Comparison of ENCODE assay signal across 19 cellular contexts in the genomic region with DNA sequence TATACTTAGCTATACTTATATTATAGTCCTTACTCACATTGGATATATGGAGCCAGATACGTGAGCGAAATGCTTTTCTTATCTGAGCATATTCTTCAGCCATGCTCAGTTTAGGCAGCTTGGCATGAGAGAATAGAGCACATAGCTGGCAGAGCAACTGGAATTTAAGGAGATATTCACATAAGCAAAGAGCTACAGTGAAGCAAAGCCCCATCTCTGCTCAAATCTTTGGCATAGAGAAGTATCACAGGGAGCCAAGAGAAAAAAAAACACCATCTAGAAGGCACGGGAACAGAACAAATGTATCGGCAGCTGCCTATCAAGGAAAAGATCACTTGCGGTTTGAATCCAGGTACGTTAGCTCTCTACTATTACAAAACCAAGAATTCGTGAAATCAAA.
A peak's percentile ranks its signal among the peaks of the same experiment; 100 is the strongest.
DNase-seq lines count a peak whose midpoint lies in the region; ATAC-seq and TF ChIP-seq lines count a peak whose summit lies in the region.
"Had no signal": no experiment of that assay in that cellular context is flagged by ENCODE, and none has a peak within 500 bp of the region (broad histone marks: within the 10 kb centered on the region; RNA-seq: fewer than 3 reads in every experiment).

No MANE protein-coding gene starts in this region.

- no peak for ATAC-seq in GM23338
- no peak for ATAC-seq in HG02588 (IDR thresholded peaks at IDR 0.05; ENCODE audit: unreplicated experiment)
- ATAC-seq: CD8-positive, alpha-beta T cell; GM12878 had no signal

- no peaks in the 10 kb centered on the region for H4K20me1 ChIP-seq in GM23338 (replicated peaks; ENCODE audit: insufficient read depth)
- H4K20me1 ChIP-seq: BLaER1 had no signal

- H3K36me3 Mint-ChIP-seq in GM23338 (ENCODE audit: low read depth), result no peaks in the 10 kb centered on the region
- H3K36me3 Mint-ChIP-seq: CD4-positive, CD25-positive, alpha-beta regulatory T cell; CD8-positive, alpha-beta T cell had no signal

- CTCF ChIA-PET in GM10248 (lab: Yijun Ruan, JAX), result interaction anchor here (0.6 to 1.8 kb wide), 2 partner anchors 15 to 705 kb away, joined by 3 to 4 read pairs; no protein-coding TSS in a partner anchor

- H3K27ac ChIP-seq in GM23338 (ENCODE audit: low read depth), result no peak overlapping the region
- H3K27ac ChIP-seq in skeletal muscle tissue (ENCODE audit: low read depth, low read length), result no peak overlapping the region
- H3K27ac ChIP-seq: 22Rv1, BLaER1, C4-2B had no signal

- no peaks in the 10 kb centered on the region for H3F3A ChIP-seq in GM23338 (replicated peaks; ENCODE audit: low read depth)

- DNase-seq in DMS 273 (lab: John Stamatoyannopoulos, UW; ENCODE audit: unreplicated experiment) (peak; percentile 55), GM23338 (ENCODE audit: low spot score) (no peak), inferior parietal cortex (ENCODE audit: extremely low spot score) (peak; percentile 2), erythroblast (lab: John Stamatoyannopoulos, UW) (no peak), GM10248 (ENCODE audit: extremely low spot score) (no peak)
- DNase-seq: Caco-2; CD4-positive, CD25-positive, alpha-beta regulatory T cell; CD8-positive, alpha-beta T cell; DMS53; DMS79 treated with DMSO at 0.1 percent for 48 hours; GOT3 had no signal

- H3K9me3 Mint-ChIP-seq in GM23338, result no peaks in the 10 kb centered on the region

- no peaks in the 10 kb centered on the region for H3K27me3 Mint-ChIP-seq in GM23338 (ENCODE audit: insufficient read depth, low read depth, poor library complexity)
- H3K27me3 Mint-ChIP-seq: B cell; CD4-positive, CD25-positive, alpha-beta regulatory T cell had no signal

- H3K79me2 ChIP-seq in GM23338 (replicated peaks; ENCODE audit: insufficient read depth), result no peaks in the 10 kb centered on the region

- H3K4me1 ChIP-seq in GM23338 (ENCODE audit: insufficient read depth) (no peaks in the 10 kb centered on the region), skeletal muscle tissue (ENCODE audit: control insufficient read depth in 3 of 3, insufficient read depth in 3 of 3, low read length in 3 of 3) (peaks cover 0 to 18% (median 3%) of the 10 kb centered on the region in 3 donors)
- H3K4me1 ChIP-seq: Caco-2, HAP-1 had no signal

- 0 out of 2 replicates have a peak overlapping the region, but pooled peaks have one; percentile 9 for H2AFZ ChIP-seq in GM23338

- no peaks in the 10 kb centered on the region for H3K27me3 ChIP-seq in GM23338 (ENCODE audit: insufficient read depth)
- H3K27me3 ChIP-seq in skeletal muscle tissue (ENCODE audit: control insufficient read depth in 3 of 3, insufficient read depth in 3 of 3, low read length in 3 of 3), result no peaks in the 10 kb centered on the region
- H3K27me3 ChIP-seq: BLaER1 had no signal

- no peak for TF ChIP-seq POLR2A in erythroblast (IDR thresholded peaks at IDR 0.05; ENCODE audit: low read length)

- H3K4me2 ChIP-seq in GM23338, result no peak overlapping the region
- H3K4me2 ChIP-seq: BLaER1 had no signal

- H3K9me3 ChIP-seq in skeletal muscle tissue (ENCODE audit: control insufficient read depth in 3 of 3, low read length in 3 of 3), result no peaks in the 10 kb centered on the region
- H3K9me3 ChIP-seq: BLaER1, Caco-2, HAP-1 had no signal

- H3K36me3 ChIP-seq in GM23338 (ENCODE audit: insufficient read depth), result no peaks in the 10 kb centered on the region
- H3K36me3 ChIP-seq in skeletal muscle tissue (ENCODE audit: control insufficient read depth in 3 of 3, insufficient read depth in 3 of 3, low read length in 3 of 3), result no peaks in the 10 kb centered on the region
- H3K36me3 ChIP-seq: BLaER1, HAP-1 had no signal

- peak overlapping the region in 1 of 3 donors; percentile 19 for H3K9ac ChIP-seq in skeletal muscle tissue (ENCODE audit: low read depth in 1 of 3, low read length in 3 of 3)
- H3K9ac ChIP-seq: BLaER1 had no signal

- H3K9me2 ChIP-seq in GM23338 (ENCODE audit: insufficient read depth), result no peaks in the 10 kb centered on the region; the same call in 1 of the 2 replicates

- no peaks in the 10 kb centered on the region for H3K4me1 Mint-ChIP-seq in GM23338
- H3K4me1 Mint-ChIP-seq: B cell; CD4-positive, CD25-positive, alpha-beta regulatory T cell had no signal

- no peak overlapping the region for H3K4me3 ChIP-seq in GM23338
- peak overlapping the region in 2 of 3 donors; percentile 14 to 34 for H3K4me3 ChIP-seq in skeletal muscle tissue (ENCODE audit: low read length in 3 of 3)
- H3K4me3 ChIP-seq: BLaER1, GM12878, HAP-1 had no signal

- no peak overlapping the region for H3K27ac Mint-ChIP-seq in GM23338
- H3K27ac Mint-ChIP-seq: B cell; CD4-positive, CD25-positive, alpha-beta regulatory T cell; CD8-positive, alpha-beta T cell had no signal

- no peak overlapping the region for H3K4me3 Mint-ChIP-seq in GM23338
- H3K4me3 Mint-ChIP-seq: B cell; CD4-positive, CD25-positive, alpha-beta regulatory T cell; CD8-positive, alpha-beta T cell had no signal

- TF ChIP-seq CTCF in GM23338 (conservative IDR thresholded peaks at IDR 0.05; ENCODE audit: low read depth in 2 of 2), result no peak
- TF ChIP-seq CTCF in GM10248 (IDR thresholded peaks at IDR 0.05; ENCODE audit: control extremely low read depth, extremely low read depth, low read depth, missing control alignments), result no peak

- POLR2A ChIA-PET in GM10248 (lab: Yijun Ruan, JAX), result no interaction called here

TF ChIP-seq in GM23338, 12 proteins besides CTCF, POLR2A, EP300 and RAD21 (continues in another document):
- TF ChIP-seq POLR2AphosphoS5 (IDR thresholded peaks at IDR 0.05; ENCODE audit: low read depth) (no peak), CREB1 (CRISPR knock-in tag; IDR thresholded peaks at IDR 0.05; ENCODE audit: low read depth) (no peak), ZNF331 (CRISPR knock-in tag; IDR thresholded peaks at IDR 0.05; ENCODE audit: low read depth) (no peak), STAT1 (IDR thresholded peaks at IDR 0.05; ENCODE audit: unreplicated experiment) (no peak), EZH2phosphoT487 (IDR thresholded peaks at IDR 0.05; ENCODE audit: unreplicated experiment) (no peak), NANOG (IDR thresholded peaks at IDR 0.05; ENCODE audit: borderline replicate concordance) (no peak), ZNF114 (CRISPR knock-in tag; IDR thresholded peaks at IDR 0.05) (no peak)
- TF ChIP-seq, protein P1, sequence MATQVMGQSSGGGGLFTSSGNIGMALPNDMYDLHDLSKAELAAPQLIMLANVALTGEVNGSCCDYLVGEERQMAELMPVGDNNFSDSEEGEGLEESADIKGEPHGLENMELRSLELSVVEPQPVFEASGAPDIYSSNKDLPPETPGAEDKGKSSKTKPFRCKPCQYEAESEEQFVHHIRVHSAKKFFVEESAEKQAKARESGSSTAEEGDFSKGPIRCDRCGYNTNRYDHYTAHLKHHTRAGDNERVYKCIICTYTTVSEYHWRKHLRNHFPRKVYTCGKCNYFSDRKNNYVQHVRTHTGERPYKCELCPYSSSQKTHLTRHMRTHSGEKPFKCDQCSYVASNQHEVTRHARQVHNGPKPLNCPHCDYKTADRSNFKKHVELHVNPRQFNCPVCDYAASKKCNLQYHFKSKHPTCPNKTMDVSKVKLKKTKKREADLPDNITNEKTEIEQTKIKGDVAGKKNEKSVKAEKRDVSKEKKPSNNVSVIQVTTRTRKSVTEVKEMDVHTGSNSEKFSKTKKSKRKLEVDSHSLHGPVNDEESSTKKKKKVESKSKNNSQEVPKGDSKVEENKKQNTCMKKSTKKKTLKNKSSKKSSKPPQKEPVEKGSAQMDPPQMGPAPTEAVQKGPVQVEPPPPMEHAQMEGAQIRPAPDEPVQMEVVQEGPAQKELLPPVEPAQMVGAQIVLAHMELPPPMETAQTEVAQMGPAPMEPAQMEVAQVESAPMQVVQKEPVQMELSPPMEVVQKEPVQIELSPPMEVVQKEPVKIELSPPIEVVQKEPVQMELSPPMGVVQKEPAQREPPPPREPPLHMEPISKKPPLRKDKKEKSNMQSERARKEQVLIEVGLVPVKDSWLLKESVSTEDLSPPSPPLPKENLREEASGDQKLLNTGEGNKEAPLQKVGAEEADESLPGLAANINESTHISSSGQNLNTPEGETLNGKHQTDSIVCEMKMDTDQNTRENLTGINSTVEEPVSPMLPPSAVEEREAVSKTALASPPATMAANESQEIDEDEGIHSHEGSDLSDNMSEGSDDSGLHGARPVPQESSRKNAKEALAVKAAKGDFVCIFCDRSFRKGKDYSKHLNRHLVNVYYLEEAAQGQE (IDR thresholded peaks at IDR 0.05; ENCODE audit: unreplicated experiment), result no peak

Comparison
In these comparisons a context has a peak if more than half of its experiments do, and no peak if none do; other contexts are left out.
1. DNase-seq: peak in DMS 273 (single experiment) and inferior parietal cortex (single experiment); none in GM23338 (single experiment), erythroblast (0 of 2) and GM10248 (single experiment).